Comparison of ENCODE assay signal across 20 cellular contexts in genomic region chr12:49881400-49882247, GRCh38. TPM values are rescaled to one million over a fixed set of nuclear protein-coding genes. Genes with fewer than 3 reads are reported as not detected.
DNase-seq lines count a peak whose midpoint lies in the region; ATAC-seq and TF ChIP-seq lines count a peak whose summit lies in the region.
"Had no signal": no experiment of that assay in that cellular context is flagged by ENCODE, and none has a peak within 500 bp of the region (broad histone marks: within the 10 kb centered on the region; RNA-seq: fewer than 3 reads in every experiment).

No MANE protein-coding gene starts in this region.

- H3K79me2 ChIP-seq in neural progenitor cell (ENCODE audit: low read depth) (no peaks in the 10 kb centered on the region), SK-N-SH (ENCODE audit: insufficient read depth) (no peaks in the 10 kb centered on the region)

- peaks cover 24% of the 10 kb centered on the region for H3K9me3 Mint-ChIP-seq in neural progenitor cell

- H4K20me1 ChIP-seq in neural progenitor cell (ENCODE audit: low read depth) (no peaks in the 10 kb centered on the region), SK-N-SH (ENCODE audit: insufficient read depth) (no peaks in the 10 kb centered on the region)

- peak; percentile 47 for DNase-seq in cardiac septum (ENCODE audit: low spot score)
- no peak for DNase-seq in left ventricle myocardium inferior
- peak in 3 of 10 donors; percentile 25 to 35 (median 31) for DNase-seq in dorsolateral prefrontal cortex
- DNase-seq in neural progenitor cell (ENCODE audit: low spot score): no peak
- DNase-seq in aorta: peak; percentile 23 to 35
- DNase-seq in SK-N-SH: no peak
- DNase-seq in HuH-7 (ENCODE audit: low spot score): no peak
- DNase-seq: CD4-positive, CD25-positive, alpha-beta regulatory T cell; DMS 273 treated with DMSO at 0.1 percent for 48 hours; DND-41; KBM-7; NCI-H1105 treated with DMSO at 0.1 percent for 48 hours; NCI-H1694 treated with DMSO at 0.1 percent for 48 hours; NCI-H510A treated with DMSO at 0.1 percent for 48 hours; NCI-H774; SHP77 treated with DMSO at 0.1 percent for 48 hours had no signal

- intact Hi-C loops in cardiac septum (cut with DNase I) (no loop called here), left ventricle myocardium inferior (cut with micrococcal nuclease) (no loop called here), dorsolateral prefrontal cortex (cut with DNase I) (no loop called here), aorta (cut with DNase I) (no loop called here)

- H3K27ac ChIP-seq in left ventricle myocardium inferior (replicated peaks) (no peak overlapping the region), dorsolateral prefrontal cortex (peak overlapping the region in 49 of 59 donors; percentile 3 to 77 (median 66)), neural progenitor cell (no peak overlapping the region), aorta (ENCODE audit: low read depth in 1 of 2, low read length in 2 of 2) (no peak overlapping the region), SK-N-SH (ENCODE audit: low read depth in 2 of 2, low read length in 1 of 2) (no peak overlapping the region)
- H3K27ac ChIP-seq: 22Rv1 had no signal

- no peaks in the 10 kb centered on the region for H3K9me3 ChIP-seq in left ventricle myocardium inferior (replicated peaks)
- H3K9me3 ChIP-seq in neural progenitor cell (ENCODE audit: low read depth): no peaks in the 10 kb centered on the region
- no peaks in the 10 kb centered on the region for H3K9me3 ChIP-seq in aorta (ENCODE audit: control insufficient read depth, low read length)
- H3K9me3 ChIP-seq in SK-N-SH: no peaks in the 10 kb centered on the region
- H3K9me3 ChIP-seq: HAP-1 had no signal

- H3K27me3 ChIP-seq in left ventricle myocardium inferior (ENCODE audit: low read depth): peaks cover 42% of the 10 kb centered on the region
- H3K27me3 ChIP-seq in dorsolateral prefrontal cortex: no peaks in the 10 kb centered on the region
- no peaks in the 10 kb centered on the region for H3K27me3 ChIP-seq in neural progenitor cell
- no peaks in the 10 kb centered on the region for H3K27me3 ChIP-seq in aorta (ENCODE audit: control insufficient read depth in 1 of 2, insufficient read depth in 2 of 2, low read length in 1 of 2)
- H3K27me3 ChIP-seq in SK-N-SH (ENCODE audit: insufficient read depth): no peaks in the 10 kb centered on the region

- H3K4me1 Mint-ChIP-seq in neural progenitor cell: peaks cover 43% of the 10 kb centered on the region
- H3K4me1 Mint-ChIP-seq: CD4-positive, CD25-positive, alpha-beta regulatory T cell had no signal

- H3K36me3 ChIP-seq in left ventricle myocardium inferior (no peaks in the 10 kb centered on the region), neural progenitor cell (no peaks in the 10 kb centered on the region), aorta (ENCODE audit: control insufficient read depth in 1 of 2, insufficient read depth in 2 of 2, low read length in 1 of 2) (no peaks in the 10 kb centered on the region), SK-N-SH (replicated peaks in 1 of 2; ENCODE audit: control insufficient read depth in 1 of 2, insufficient read depth in 2 of 2, low read length in 1 of 2) (no peaks in the 10 kb centered on the region)
- H3K36me3 ChIP-seq: HAP-1 had no signal

- peaks cover 39% of the 10 kb centered on the region for H3K27me3 Mint-ChIP-seq in neural progenitor cell (ENCODE audit: insufficient read depth, low read depth)
- H3K27me3 Mint-ChIP-seq: CD4-positive, CD25-positive, alpha-beta regulatory T cell had no signal

- H3K4me2 ChIP-seq in neural progenitor cell (peak overlapping the region; percentile 72), SK-N-SH (no peak overlapping the region)

- ATAC-seq in aorta (ENCODE audit: low FRiP score): no peak
- ATAC-seq in HG03469 (IDR thresholded peaks at IDR 0.05; ENCODE audit: unreplicated experiment): no peak

- peak overlapping the region; percentile 51 for H3K27ac Mint-ChIP-seq in neural progenitor cell

- no peaks in the 10 kb centered on the region for H3K36me3 Mint-ChIP-seq in neural progenitor cell
- H3K36me3 Mint-ChIP-seq: CD4-positive, CD25-positive, alpha-beta regulatory T cell had no signal

- no peak overlapping the region for H3K4me3 ChIP-seq in left ventricle myocardium inferior
- no peak overlapping the region for H3K4me3 ChIP-seq in dorsolateral prefrontal cortex
- peak overlapping the region; percentile 13 for H3K4me3 ChIP-seq in neural progenitor cell
- H3K4me3 ChIP-seq in aorta (ENCODE audit: low read length in 2 of 2): no peak overlapping the region
- no peak overlapping the region for H3K4me3 ChIP-seq in SK-N-SH (ENCODE audit: low read depth in 2 of 2, low read length in 1 of 2)
- H3K4me3 ChIP-seq: HAP-1 had no signal

- POLR2A ChIA-PET in SK-N-SH (lab: Yijun Ruan, JAX): interaction anchor here (0.7 to 1.5 kb wide), 2 partner anchors 10 to 12 kb away, joined by 3 to 6 read pairs; no protein-coding TSS in a partner anchor

- no peak for TF ChIP-seq RAD21 in SK-N-SH (IDR thresholded peaks at IDR 0.05; ENCODE audit: low read length)

- WGBS in aorta, 2 donors: 90 to 92% methylated on average over 17 of the region's 17 CpGs
- WGBS in SK-N-SH (ENCODE audit: low lambda C conversion rate): 84% methylated on average over 14 of the region's 17 CpGs

- H3K4me3 Mint-ChIP-seq in neural progenitor cell: no peak overlapping the region
- H3K4me3 Mint-ChIP-seq: CD4-positive, CD25-positive, alpha-beta regulatory T cell had no signal

- peaks cover 69% of the 10 kb centered on the region for H3F3A ChIP-seq in neural progenitor cell (ENCODE audit: low read depth)
- peaks cover 11% of the 10 kb centered on the region for H3F3A ChIP-seq in SK-N-SH (replicated peaks; ENCODE audit: insufficient read depth)

- H2AFZ ChIP-seq in neural progenitor cell (replicated peaks) (no peak overlapping the region), SK-N-SH (ENCODE audit: low read depth) (no peak overlapping the region)

- H3K9me2 ChIP-seq in SK-N-SH: no peaks in the 10 kb centered on the region

- no peak for TF ChIP-seq EP300 in SK-N-SH (IDR thresholded peaks at IDR 0.05; ENCODE audit: borderline replicate concordance in 1 of 2, low read depth in 1 of 2, low read length in 1 of 2)

- H3K9ac ChIP-seq in neural progenitor cell (no peak overlapping the region), SK-N-SH (no peak overlapping the region)

- H3K4me1 ChIP-seq in left ventricle myocardium inferior (no peaks in the 10 kb centered on the region), neural progenitor cell (peaks cover 44% of the 10 kb centered on the region), aorta (ENCODE audit: control insufficient read depth in 1 of 2, insufficient read depth in 2 of 2, low read length in 2 of 2) (no peaks in the 10 kb centered on the region), SK-N-SH (ENCODE audit: control insufficient read depth in 1 of 2, insufficient read depth in 2 of 2, low read depth in 1 of 2, low read length in 1 of 2) (peaks cover 0 to 16% of the 10 kb centered on the region in 2 experiments; a peak in 1 of 4 replicates)
- H3K4me1 ChIP-seq: HAP-1 had no signal

- TF ChIP-seq CTCF in left ventricle myocardium inferior (IDR thresholded peaks at IDR 0.05; ENCODE audit: borderline replicate concordance): no peak
- no peak for TF ChIP-seq CTCF in dorsolateral prefrontal cortex (IDR thresholded peaks at IDR 0.05 in 54 of 56, conservative IDR thresholded peaks at IDR 0.05 in 2 of 56; ENCODE audit: low read depth in 1 of 56, partially characterized antibody in 56 of 56)
- no peak for TF ChIP-seq CTCF in neural progenitor cell (IDR thresholded peaks at IDR 0.05)
- TF ChIP-seq CTCF in SK-N-SH (IDR thresholded peaks at IDR 0.05): no peak

- CTCF ChIA-PET in SK-N-SH (lab: Yijun Ruan, JAX): interaction anchor here (0.6 to 3.0 kb wide), 13 partner anchors 10 to 337 kb away, joined by 3 to 15 read pairs (median 4); no protein-coding TSS in a partner anchor

TF ChIP-seq in SK-N-SH, 30 proteins besides CTCF, POLR2A, EP300 and RAD21 (continues in another document):
- TF ChIP-seq POLR2AphosphoS5 (IDR thresholded peaks at IDR 0.05; ENCODE audit: low read depth, low read length): no peak
- no peak for TF ChIP-seq SMC3 (IDR thresholded peaks at IDR 0.05; ENCODE audit: low read depth, low read length)
- TF ChIP-seq PBX3 (IDR thresholded peaks at IDR 0.05): no peak

RNA-seq across cellular contexts. Expression of gene FAIM2, which starts 22.1 kb away (rescaled TPM):
- total RNA-seq in cardiac septum (1.7 TPM), left ventricle myocardium inferior (7.4 TPM), dorsolateral prefrontal cortex (1,000 to 10,000 TPM in 2 of 120 experiments, 100 to 1,000 TPM in 118; 390 to 1,056 (median 722) TPM), neural progenitor cell (ENCODE audit: low replicate concordance) (0.39 and 1.2 TPM in 2 replicates), aorta (10 to 100 TPM in 1 of 2 donors, under 1 TPM in 1; 0.58 to 16.4 TPM)
- polyA plus RNA-seq in aorta (under 1 TPM in 1 of 2 donors, not detected in 1; 0.05 TPM), SK-N-SH (2012; rRNA removed) (6.3 and 11.3 TPM in 2 replicates)
- polyA plus RNA-seq in SK-N-SH (2012; cell fraction: cytosol; rRNA removed): 4.6 and 6.9 TPM in 2 replicates
- 3.7 and 4.8 TPM in 2 replicates for polyA plus RNA-seq in SK-N-SH (2012; cell fraction: nucleus; rRNA removed)
- total RNA-seq: G401 had no signal

RNA-seq across cellular contexts. Expression of gene BCDIN3D, which starts 38.7 kb away (rescaled TPM):
- 2.6 TPM for total RNA-seq in cardiac septum
- total RNA-seq in left ventricle myocardium inferior: 2.9 TPM
- total RNA-seq in dorsolateral prefrontal cortex: 1 to 10 TPM; 2.4 to 8.0 (median 4.3) TPM
- 3.8 and 5.3 TPM in 2 replicates for total RNA-seq in neural progenitor cell (ENCODE audit: low replicate concordance)
- total RNA-seq in aorta: 1 to 10 TPM; 3.5 to 5.0 TPM
- 1 to 10 TPM; 1.5 to 1.6 TPM for polyA plus RNA-seq in aorta
- polyA plus RNA-seq in SK-N-SH (2012; rRNA removed): 2.3 and 3.8 TPM in 2 replicates
- 2.9 and 3.3 TPM in 2 replicates for polyA plus RNA-seq in SK-N-SH (2012; cell fraction: cytosol; rRNA removed)
- 1.6 and 2.7 TPM in 2 replicates for polyA plus RNA-seq in SK-N-SH (2012; cell fraction: nucleus; rRNA removed)

RNA-seq across cellular contexts. Expression of gene NCKAP5L, which starts 53.4 kb away (rescaled TPM):
- total RNA-seq in cardiac septum: 26.5 TPM
- 25.5 TPM for total RNA-seq in left ventricle myocardium inferior
- 10 to 100 TPM; 17.3 to 37.7 (median 25.5) TPM for total RNA-seq in dorsolateral prefrontal cortex
- total RNA-seq in neural progenitor cell (ENCODE audit: low replicate concordance): 5.6 and 19.0 TPM in 2 replicates
- 10 to 100 TPM; 22.2 to 38.7 TPM for total RNA-seq in aorta
- polyA plus RNA-seq in aorta: 10 to 100 TPM in 1 of 2 donors, 1 to 10 TPM in 1; 3.5 to 14.8 TPM
- 8.7 and 8.9 TPM in 2 replicates for polyA plus RNA-seq in SK-N-SH (2012; rRNA removed)
- 2.3 and 4.2 TPM in 2 replicates for polyA plus RNA-seq in SK-N-SH (2012; cell fraction: cytosol; rRNA removed)
- polyA plus RNA-seq in SK-N-SH (2012; cell fraction: nucleus; rRNA removed): 31.2 and 32.9 TPM in 2 replicates

Comparison
In these comparisons a context has a peak if more than half of its experiments do, and no peak if none do; other contexts are left out.
1. DNase-seq: peak in cardiac septum (single experiment) and aorta (2 of 2); none in left ventricle myocardium inferior (single experiment), neural progenitor cell (single experiment), SK-N-SH (single experiment) and HuH-7 (single experiment).
2. H3K27ac ChIP-seq: peak in dorsolateral prefrontal cortex (49 of 59); none in left ventricle myocardium inferior (single experiment), neural progenitor cell (single experiment), aorta (0 of 2) and SK-N-SH (0 of 2).
3. RNA of gene FAIM2, which starts 22.1 kb away (total RNA-seq): 390 to 1,056 TPM in dorsolateral prefrontal cortex; 0.58 to 16.4 TPM in aorta, 7.4 TPM in left ventricle myocardium inferior (single experiment), 1.7 TPM in cardiac septum (single experiment) and 0.39 to 1.2 TPM in neural progenitor cell; every median in the first group is over 10 times any median in the second.